ENCODE assay signal across 1 cellular context in genomic region chr9:26026423-26027100, GRCh38.
TF ChIP-seq lines count a peak whose summit lies in the region.

No MANE protein-coding gene starts in this region.

TF ChIP-seq in H1, 55 proteins besides CTCF, POLR2A, EP300 and RAD21:
- TF ChIP-seq EGR1 (IDR thresholded peaks at IDR 0.05; ENCODE audit: borderline replicate concordance, low read depth, low read length) (no peak), POLR2AphosphoS5 (IDR thresholded peaks at IDR 0.05; ENCODE audit: low read depth, low read length) (no peak), GABPA (IDR thresholded peaks at IDR 0.05; ENCODE audit: borderline replicate concordance, insufficient read depth, low read length) (no peak), SUZ12 (IDR thresholded peaks at IDR 0.05; ENCODE audit: low read length) (no peak), KDM4A (IDR thresholded peaks at IDR 0.05; ENCODE audit: low read depth, low read length, severe bottlenecking) (no peak), HDAC6 (IDR thresholded peaks at IDR 0.05; ENCODE audit: low read depth, low read length) (no peak), CHD2 (IDR thresholded peaks at IDR 0.05; ENCODE audit: low read length) (no peak), ASH2L (IDR thresholded peaks at IDR 0.05; ENCODE audit: low read length) (no peak), ATF3 (IDR thresholded peaks at IDR 0.05; ENCODE audit: insufficient read depth, low read depth, low read length) (no peak), EZH2 (IDR thresholded peaks at IDR 0.05; ENCODE audit: low read depth, low read length, severe bottlenecking) (no peak), KDM5A (IDR thresholded peaks at IDR 0.05; ENCODE audit: low read length) (no peak)
